Comparison of ENCODE assay signal across 35 cellular contexts in genomic region chr20:45325367-45325766, GRCh38. TPM values are rescaled to one million over a fixed set of nuclear protein-coding genes. Genes with fewer than 3 reads are reported as not detected.
DNase-seq lines count a peak whose midpoint lies in the region; TF ChIP-seq lines count a peak whose summit lies in the region.
"Had no signal": no experiment of that assay in that cellular context is flagged by ENCODE, and none has a peak within 500 bp of the region (broad histone marks: within the 10 kb centered on the region; RNA-seq: fewer than 3 reads in every experiment).

No MANE protein-coding gene starts in this region.

- H3K27ac ChIP-seq in WERI-Rb-1 (peak overlapping the region; percentile 87), stomach (peak overlapping the region in 4 of 5 donors; percentile 6 to 31 (median 24))
- H3K27ac ChIP-seq: 22Rv1, dorsolateral prefrontal cortex, pancreas, upper lobe of right lung had no signal

- H3K4me1 ChIP-seq in stomach = peaks cover 0 to 45% (median 16%) of the 10 kb centered on the region in 4 donors
- H3K4me1 ChIP-seq: upper lobe of right lung had no signal

- WGBS in stomach, 5 donors = 40 to 61% (median 55%) methylated on average over 3 to 6 of the region's 6 CpGs

- DNase-seq in NCI-H82 (lab: John Stamatoyannopoulos, UW) (peak; percentile 96), NCI-H82 treated with DMSO at 0.1 percent for 48 hours (lab: John Stamatoyannopoulos, UW; ENCODE audit: unreplicated experiment) (no peak), WERI-Rb-1 (peak; percentile 87), myocyte (ENCODE audit: low read depth) (peak; percentile 56), stomach (no peak), GM19240 (ENCODE audit: insufficient read length, low spot score) (no peak), NCI-H446 treated with DMSO at 0.1 percent for 48 hours (lab: John Stamatoyannopoulos, UW) (no peak), foreskin fibroblast (no peak)
- DNase-seq: activated CD4-positive, alpha-beta T cell treated with anti-CD3 and anti-CD28 coated beads for 4 hours; activated gamma-delta T cell; activated T-cell treated with anti-CD3 and anti-CD28 coated beads, Interleukin-2, amount 50 U/mL, for 1 hour; CD4-positive, alpha-beta memory T cell; cerebellar nuclear complex; DMS 273 treated with DMSO at 0.1 percent for 48 hours; dorsolateral prefrontal cortex; EL; KG1; left ventricle myocardium superior; midbrain; MM.1S; natural killer cell; NCI-H2029; NCI-H446; OCI-M1; pancreas; right cardiac atrium; stimulated activated CD4-positive, alpha-beta T cell treated with anti-CD3 and anti-CD28 coated beads, Interleukin-12 subunit alpha, Interleukin-12 subunit beta, amount 100 ng/mL, for 4 hours; stimulated activated CD4-positive, alpha-beta T cell treated with anti-CD3 and anti-CD28 coated beads, Interleukin-4, amount 100 ng/mL, for 24 hours; substantia nigra; T-helper 17 cell; upper lobe of right lung had no signal

- no peaks in the 10 kb centered on the region for H3K27me3 ChIP-seq in WERI-Rb-1 (ENCODE audit: insufficient read depth, low read depth, severe bottlenecking)
- no peaks in the 10 kb centered on the region for H3K27me3 ChIP-seq in stomach
- H3K27me3 ChIP-seq: dorsolateral prefrontal cortex, pancreas, upper lobe of right lung had no signal

- H3K4me3 ChIP-seq in WERI-Rb-1 (ENCODE audit: low read depth, low read length) (no peak overlapping the region), stomach (no peak overlapping the region), foreskin fibroblast (ENCODE audit: low read depth in 1 of 2, low read length in 2 of 2) (no peak overlapping the region)
- H3K4me3 ChIP-seq: dorsolateral prefrontal cortex, pancreas, upper lobe of right lung had no signal

- no peak for TF ChIP-seq EP300 in stomach (IDR thresholded peaks at IDR 0.05)

- TF ChIP-seq POLR2A in stomach (IDR thresholded peaks at IDR 0.05) = no peak

- H3K36me3 ChIP-seq in WERI-Rb-1 = peaks cover 32% of the 10 kb centered on the region
- peaks cover 39 to 61% (median 59%) of the 10 kb centered on the region in 4 donors for H3K36me3 ChIP-seq in stomach

- intact Hi-C loops in stomach (cut with DNase I; ENCODE audit: low total_unique reads) = no loop called here

- no peaks in the 10 kb centered on the region for H3K9me3 ChIP-seq in WERI-Rb-1 (ENCODE audit: severe bottlenecking)
- no peaks in the 10 kb centered on the region for H3K9me3 ChIP-seq in stomach
- H3K9me3 ChIP-seq: pancreas, upper lobe of right lung had no signal

- TF ChIP-seq CTCF in WERI-Rb-1 (IDR thresholded peaks at IDR 0.05; ENCODE audit: low read depth, low read length) = no peak
- TF ChIP-seq CTCF in stomach (IDR thresholded peaks at IDR 0.05) = no peak
- TF ChIP-seq CTCF in foreskin fibroblast (IDR thresholded peaks at IDR 0.05; ENCODE audit: low read depth, low read length) = no peak

RNA-seq across cellular contexts. Expression of gene MATN4, which starts 17.3 kb away (rescaled TPM):
- not detected in 2 replicates for total RNA-seq in myocyte
- not detected for polyA plus RNA-seq in myocyte (2012)
- total RNA-seq in stomach = under 1 TPM in 1 of 5 donors, not detected in 4; 0.37 TPM
- polyA plus RNA-seq in stomach = under 1 TPM in 2 of 3 donors, not detected in 1; 0.25 to 0.30 TPM
- total RNA-seq: CD4-positive, alpha-beta memory T cell; HT1080; left ventricle myocardium superior; natural killer cell; T-helper 17 cell had no signal
- polyA plus RNA-seq: CD4-positive, alpha-beta memory T cell had no signal

RNA-seq across cellular contexts. Expression of gene RBPJL, which starts 18.7 kb away (rescaled TPM):
- not detected in 2 replicates for total RNA-seq in myocyte
- polyA plus RNA-seq in myocyte (2012) = not detected
- total RNA-seq in stomach = 1 to 10 TPM in 1 of 5 donors, not detected in 4; 2.2 TPM
- 10 to 100 TPM in 1 of 3 donors, 1 to 10 TPM in 2; 2.7 to 10.4 (median 4.1) TPM for polyA plus RNA-seq in stomach
- total RNA-seq: activated CD8-positive, alpha-beta memory T cell treated with anti-CD3 and anti-CD28 coated beads for 36 hours; CD4-positive, alpha-beta memory T cell; fibroblast of lung; HT1080; left ventricle myocardium superior; natural killer cell; right cardiac atrium; T-helper 17 cell; upper lobe of right lung had no signal
- polyA plus RNA-seq: CD4-positive, alpha-beta memory T cell; fibroblast of lung; right cardiac atrium had no signal

RNA-seq across cellular contexts. Expression of gene SDC4, which starts 22.9 kb away (rescaled TPM):
- total RNA-seq in myocyte (34.8 and 51.5 TPM in 2 replicates), stomach (100 to 1,000 TPM in 2 of 5 donors, 10 to 100 TPM in 3; 27.4 to 343 (median 81.4) TPM)
- polyA plus RNA-seq in myocyte (2012) = 42.9 TPM
- 10 to 100 TPM; 29.6 to 97.3 (median 78.8) TPM for polyA plus RNA-seq in stomach

RNA-seq across cellular contexts. Expression of gene SYS1, which starts 37.6 kb away (rescaled TPM):
- total RNA-seq in myocyte (12.7 and 13.2 TPM in 2 replicates), stomach (100 to 1,000 TPM in 1 of 5 donors, 10 to 100 TPM in 4; 16.0 to 119 (median 25.1) TPM)
- polyA plus RNA-seq in myocyte (2012) = 16.8 TPM
- polyA plus RNA-seq in stomach = 10 to 100 TPM; 11.2 to 19.7 (median 18.8) TPM

RNA-seq across cellular contexts. Expression of gene TP53TG5, which starts 52.8 kb away (rescaled TPM):
- total RNA-seq in myocyte = not detected in 2 replicates
- polyA plus RNA-seq in myocyte (2012) = 0.34 TPM
- total RNA-seq in stomach = not detected
- under 1 TPM in 2 of 3 donors, not detected in 1; 0.12 to 0.33 TPM for polyA plus RNA-seq in stomach
- total RNA-seq: fibroblast of lung, HT1080, T-helper 17 cell, upper lobe of right lung had no signal
- polyA plus RNA-seq: pancreas had no signal

Comparison
In these comparisons a context has a peak if more than half of its experiments do, and no peak if none do; other contexts are left out.
1. DNase-seq: peak in NCI-H82 (single experiment), WERI-Rb-1 (single experiment) and myocyte (single experiment); none in NCI-H82 treated with DMSO at 0.1 percent for 48 hours (single experiment), stomach (single experiment), GM19240 (single experiment), NCI-H446 treated with DMSO at 0.1 percent for 48 hours (single experiment) and foreskin fibroblast (0 of 2).